In the genomic region with DNA sequence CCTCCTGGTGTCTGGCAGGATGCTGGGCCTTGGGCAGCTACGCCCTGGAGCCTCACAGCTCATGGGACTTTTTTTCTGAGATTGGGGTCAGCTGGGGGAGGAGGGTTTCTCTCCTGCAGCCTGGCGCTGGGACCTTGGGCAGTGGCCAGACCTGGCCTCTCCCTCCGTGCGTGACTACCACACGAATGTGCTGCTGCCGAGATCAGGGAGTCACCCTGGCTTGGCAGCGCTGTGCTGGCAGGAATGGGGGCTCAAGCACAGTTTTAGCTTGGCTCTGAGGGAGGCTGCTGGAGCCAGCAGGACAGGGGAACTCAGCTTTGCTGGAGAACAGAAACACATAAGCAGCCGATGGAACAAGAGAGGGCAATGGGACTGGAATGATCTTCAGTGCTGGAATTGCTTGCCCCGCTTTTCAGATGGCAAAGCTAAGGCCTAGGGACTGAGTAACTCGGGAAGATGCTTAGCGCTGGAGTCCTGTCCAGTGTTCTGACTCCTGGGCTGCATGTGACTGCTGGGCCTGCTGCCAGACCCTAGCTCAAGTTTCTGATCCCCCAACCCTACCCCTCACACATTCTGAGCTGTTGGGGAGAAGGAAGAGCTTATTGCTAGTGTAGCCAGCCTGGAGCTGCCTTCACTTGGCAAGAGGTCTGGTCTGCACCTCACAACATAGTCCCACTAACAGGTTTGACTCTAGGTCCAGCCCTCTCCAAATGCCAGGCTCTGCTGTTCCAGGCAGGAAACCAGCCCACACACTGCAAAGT, we compare ENCODE assay signal across 17 cellular contexts.
DNase-seq lines count a peak whose midpoint lies in the region; ATAC-seq and TF ChIP-seq lines count a peak whose summit lies in the region.
"Had no signal": no experiment of that assay in that cellular context is flagged by ENCODE, and none has a peak within 500 bp of the region (broad histone marks: within the 10 kb centered on the region; RNA-seq: fewer than 3 reads in every experiment).

No MANE protein-coding gene starts in this region.

- TF ChIP-seq POLR2A in uterus (IDR thresholded peaks at IDR 0.05) = no peak

- DNase-seq in NCI-H2171 treated with DMSO at 0.1 percent for 48 hours (lab: John Stamatoyannopoulos, UW) = peak; percentile 12
- DNase-seq in NCI-H2171 (lab: John Stamatoyannopoulos, UW) = no peak
- DNase-seq in dermis blood vessel endothelial cell = peak; percentile 34
- DNase-seq in uterus = peak in 1 of 2 donors; percentile 52
- DNase-seq in left colon = no peak
- no peak for DNase-seq in NCI-H1105 treated with DMSO at 0.1 percent for 48 hours (lab: John Stamatoyannopoulos, UW)
- DNase-seq: 8988T; activated naive CD4-positive, alpha-beta T cell treated with anti-CD3 and anti-CD28 coated beads, Interleukin-2, amount 10 ng/mL, durations not matched to agents 7 days and 5 days; CD4-positive, alpha-beta memory T cell; effector CD4-positive, alpha-beta T cell; EL; Karpas-422; NCI-H187; NCI-H526 treated with DMSO at 0.1 percent for 48 hours; stimulated activated CD4-positive, alpha-beta T cell treated with anti-CD3 and anti-CD28 coated beads, Interleukin-12 subunit alpha, Interleukin-12 subunit beta, amount 100 ng/mL, for 4 hours had no signal

- no peaks in the 10 kb centered on the region for H3K9me3 ChIP-seq in uterus

- intact Hi-C loops in uterus (cut with DNase I; ENCODE audit: low total_unique reads) = no loop called here
- intact Hi-C loops in left colon (cut with DNase I, micrococcal nuclease) = no loop called here

- H3K27me3 ChIP-seq in layer of hippocampus (ENCODE audit: control insufficient read depth, insufficient read depth, low read length) (no peaks in the 10 kb centered on the region), uterus (no peaks in the 10 kb centered on the region)

- ATAC-seq in HG03097 (IDR thresholded peaks at IDR 0.05; ENCODE audit: low FRiP score, unreplicated experiment) (no peak), left colon (no peak)

- no peaks in the 10 kb centered on the region for H3K36me3 ChIP-seq in uterus

- H3K4me3 ChIP-seq in uterus = no peak overlapping the region

- TF ChIP-seq CTCF in uterus (IDR thresholded peaks at IDR 0.05) = no peak

- peak overlapping the region; percentile 12 for H3K27ac ChIP-seq in layer of hippocampus (ENCODE audit: low read depth, low read length)
- H3K27ac ChIP-seq in uterus = peak overlapping the region; percentile 30 to 38

- H3K4me1 ChIP-seq in uterus = no peaks in the 10 kb centered on the region

Comparison
In these comparisons a context has a peak if more than half of its experiments do, and no peak if none do; other contexts are left out.
1. DNase-seq: peak in NCI-H2171 treated with DMSO at 0.1 percent for 48 hours (single experiment) and dermis blood vessel endothelial cell (single experiment); none in NCI-H2171 (single experiment), left colon (0 of 2) and NCI-H1105 treated with DMSO at 0.1 percent for 48 hours (single experiment).